ENCODE assay signal across 1 cellular context in genomic region chr19:38674388-38675133, GRCh38.
TF ChIP-seq lines count a peak whose summit lies in the region.

No MANE protein-coding gene starts in this region.

TF ChIP-seq in HepG2, 621 proteins besides CTCF, POLR2A, EP300 and RAD21:
- TF ChIP-seq SRF (IDR thresholded peaks at IDR 0.05; ENCODE audit: low read depth, low read length): 0 out of 2 replicates have a peak, but pooled peaks have one; percentile 30
- no peak for TF ChIP-seq JUNB (CRISPR knock-in tag; IDR thresholded peaks at IDR 0.05; ENCODE audit: borderline replicate concordance)
TF ChIP-seq in HepG2: peak in this region for 1.
